37 cellular contexts compared by ENCODE assay signal in genomic region chr22:28637225-28637624, GRCh38.
"Had no signal": no experiment of that assay in that cellular context is flagged by ENCODE, and none has a peak within 500 bp of the region (broad histone marks: within the 10 kb centered on the region; RNA-seq: fewer than 3 reads in every experiment).

No MANE protein-coding gene starts in this region.

- H3K4me3 Mint-ChIP-seq: activated naive CD4-positive, alpha-beta T cell treated with anti-CD3 and anti-CD28 coated beads for 36 hours; activated naive CD4-positive, alpha-beta T cell treated with anti-CD3 and anti-CD28 coated beads, Interleukin-2, amount 10 ng/mL, durations not matched to agents 7 days and 5 days; activated naive CD8-positive, alpha-beta T cell; activated naive CD8-positive, alpha-beta T cell treated with anti-CD3 and anti-CD28 coated beads for 36 hours; activated naive CD8-positive, alpha-beta T cell treated with anti-CD3 and anti-CD28 coated beads, Interleukin-2, amount 10 ng/mL, durations not matched to agents 7 days and 5 days; activated naive CD8-positive, alpha-beta T cell treated with anti-CD3 and anti-CD28 coated beads, Interleukin-2, amount 50 U/mL, for 24 hours; activated T-cell treated with anti-CD3 and anti-CD28 coated beads, Interleukin-2, amount 50 U/mL, for 24 hours; activated T-cell treated with anti-CD3 and anti-CD28 coated beads, Interleukin-2, amount 50 U/mL, for 4 hours; activated T-cell treated with anti-CD3 and anti-CD28 coated beads, Interleukin-2, amount 50 U/mL, for 72 hours; activated T-helper 1 cell treated with anti-CD3 and anti-CD28 coated beads, Interleukin-12 subunit alpha, Interleukin-12 subunit beta, Interleukin-2, Interleukin-4 antibody, amounts not matched to agents 30 ng/mL and 10 ng/mL and 1 ng/mL, durations not matched to agents 14 hours and 24 hours and 36 hours; activated T-helper 17 cell treated with anti-CD3 and anti-CD28 coated beads, Interleukin-2, amount 50 U/mL, for 72 hours; brain; central memory CD8-positive, alpha-beta T cell had no signal

- DNase-seq: activated effector memory CD4-positive, alpha-beta T cell treated with anti-CD3 and anti-CD28 coated beads, Interleukin-2, amount 50 U/mL, for 16 hours; activated effector memory CD4-positive, alpha-beta T cell treated with Interleukin-2 at 50 U/mL for 16 hours; activated gamma-delta T cell; activated gamma-delta T cell treated with Interleukin-2 at 50 U/mL for 16 hours; activated naive CD4-positive, alpha-beta T cell; activated naive CD4-positive, alpha-beta T cell treated with anti-CD3 and anti-CD28 coated beads for 36 hours; activated naive CD4-positive, alpha-beta T cell treated with anti-CD3 and anti-CD28 coated beads, Interleukin-2, amount 10 ng/mL, durations not matched to agents 7 days and 5 days; activated naive CD4-positive, alpha-beta T cell treated with anti-CD3 and anti-CD28 coated beads, Interleukin-2, amount 50 U/mL, for 16 hours; activated naive CD4-positive, alpha-beta T cell treated with Interleukin-2 at 50 U/mL for 16 hours; activated naive CD8-positive, alpha-beta T cell treated with anti-CD3 and anti-CD28 coated beads for 36 hours; activated naive CD8-positive, alpha-beta T cell treated with anti-CD3 and anti-CD28 coated beads, Interleukin-2, amount 10 ng/mL, durations not matched to agents 7 days and 5 days; activated naive CD8-positive, alpha-beta T cell treated with anti-CD3 and anti-CD28 coated beads, Interleukin-2, amount 50 U/mL, for 24 hours; activated T-cell treated with anti-CD3 and anti-CD28 coated beads for 4 hours; activated T-cell treated with anti-CD3 and anti-CD28 coated beads, Interleukin-2, amount 50 U/mL, for 1 hour; activated T-cell treated with anti-CD3 and anti-CD28 coated beads, Interleukin-2, amount 50 U/mL, for 24 hours; activated T-cell treated with anti-CD3 and anti-CD28 coated beads, Interleukin-2, amount 50 U/mL, for 4 hours; activated T-cell treated with anti-CD3 and anti-CD28 coated beads, Interleukin-2, amount 50 U/mL, for 48 hours; activated T-cell treated with anti-CD3 and anti-CD28 coated beads, Interleukin-2, amount 50 U/mL, for 72 hours; adrenal gland; amniotic stem cell; amygdala; anterior cingulate cortex; aorta; body of pancreas; brain microvascular endothelial cell; caudate nucleus; central memory CD4-positive, alpha-beta T cell; cerebellar nuclear complex had no signal

- H3K9me3 ChIP-seq: adrenal gland, ascending aorta, body of pancreas, breast epithelium had no signal

- H3K27me3 Mint-ChIP-seq: brain had no signal

- H3K4me3 ChIP-seq: adrenal gland, ascending aorta, body of pancreas, breast epithelium, cardiac muscle cell had no signal

- H3K27ac Mint-ChIP-seq: activated naive CD4-positive, alpha-beta T cell treated with anti-CD3 and anti-CD28 coated beads for 36 hours; activated naive CD4-positive, alpha-beta T cell treated with anti-CD3 and anti-CD28 coated beads, Interleukin-2, amount 10 ng/mL, durations not matched to agents 7 days and 5 days; activated naive CD8-positive, alpha-beta T cell; activated naive CD8-positive, alpha-beta T cell treated with anti-CD3 and anti-CD28 coated beads for 36 hours; activated naive CD8-positive, alpha-beta T cell treated with anti-CD3 and anti-CD28 coated beads, Interleukin-2, amount 10 ng/mL, durations not matched to agents 7 days and 5 days; activated naive CD8-positive, alpha-beta T cell treated with anti-CD3 and anti-CD28 coated beads, Interleukin-2, amount 50 U/mL, for 24 hours; activated T-cell treated with anti-CD3 and anti-CD28 coated beads, Interleukin-2, amount 50 U/mL, for 24 hours; activated T-cell treated with anti-CD3 and anti-CD28 coated beads, Interleukin-2, amount 50 U/mL, for 72 hours; activated T-helper 1 cell treated with anti-CD3 and anti-CD28 coated beads, Interleukin-12 subunit alpha, Interleukin-12 subunit beta, Interleukin-2, Interleukin-4 antibody, amounts not matched to agents 30 ng/mL and 10 ng/mL and 1 ng/mL, durations not matched to agents 14 hours and 24 hours and 36 hours; activated T-helper 17 cell treated with anti-CD3 and anti-CD28 coated beads, Interleukin-2, amount 50 U/mL, for 72 hours; activated T-helper 2 cell treated with anti-CD3 and anti-CD28 coated beads, Interferon-gamma antibody, Interleukin-2, Interleukin-4, amounts not matched to agents 10 μg/mL and 5 μg/mL and 100 μg/mL, durations not matched to agents 14 hours and 24 hours and 36 hours; brain had no signal

- H3K4me1 ChIP-seq: adrenal gland, ascending aorta, breast epithelium had no signal

- H3K27me3 ChIP-seq: adrenal gland, ascending aorta, body of pancreas, brain microvascular endothelial cell, breast epithelium, cardiac muscle cell had no signal

- H3K36me3 Mint-ChIP-seq: activated naive CD4-positive, alpha-beta T cell treated with anti-CD3 and anti-CD28 coated beads, Interleukin-2, amount 10 ng/mL, durations not matched to agents 7 days and 5 days; activated naive CD8-positive, alpha-beta T cell; activated naive CD8-positive, alpha-beta T cell treated with anti-CD3 and anti-CD28 coated beads for 36 hours; activated naive CD8-positive, alpha-beta T cell treated with anti-CD3 and anti-CD28 coated beads, Interleukin-2, amount 10 ng/mL, durations not matched to agents 7 days and 5 days had no signal

- H3K4me1 Mint-ChIP-seq: activated naive CD4-positive, alpha-beta T cell treated with anti-CD3 and anti-CD28 coated beads, Interleukin-2, amount 10 ng/mL, durations not matched to agents 7 days and 5 days; activated naive CD8-positive, alpha-beta T cell treated with anti-CD3 and anti-CD28 coated beads for 36 hours; activated naive CD8-positive, alpha-beta T cell treated with anti-CD3 and anti-CD28 coated beads, Interleukin-2, amount 10 ng/mL, durations not matched to agents 7 days and 5 days; activated naive CD8-positive, alpha-beta T cell treated with anti-CD3 and anti-CD28 coated beads, Interleukin-2, amount 50 U/mL, for 24 hours; activated T-helper 17 cell treated with anti-CD3 and anti-CD28 coated beads, Interleukin-2, amount 50 U/mL, for 72 hours; brain; central memory CD8-positive, alpha-beta T cell had no signal

- H3K27ac ChIP-seq: adrenal gland, ascending aorta, body of pancreas, brain microvascular endothelial cell, breast epithelium, cardiac muscle cell had no signal

- ATAC-seq: activated naive CD8-positive, alpha-beta T cell treated with anti-CD3 and anti-CD28 coated beads, Interleukin-2, amount 50 U/mL, for 24 hours; activated T-cell treated with anti-CD3 and anti-CD28 coated beads, Interleukin-2, amount 50 U/mL, for 4 hours; activated T-cell treated with anti-CD3 and anti-CD28 coated beads, Interleukin-2, amount 50 U/mL, for 72 hours; activated T-helper 17 cell treated with anti-CD3 and anti-CD28 coated beads, Interleukin-2, amount 50 U/mL, for 72 hours; body of pancreas had no signal

- H3K36me3 ChIP-seq: adrenal gland, ascending aorta, brain microvascular endothelial cell, breast epithelium, cardiac muscle cell had no signal

- H3K9me3 Mint-ChIP-seq: activated naive CD4-positive, alpha-beta T cell treated with anti-CD3 and anti-CD28 coated beads for 36 hours; activated naive CD4-positive, alpha-beta T cell treated with anti-CD3 and anti-CD28 coated beads, Interleukin-2, amount 10 ng/mL, durations not matched to agents 7 days and 5 days; activated naive CD8-positive, alpha-beta T cell treated with anti-CD3 and anti-CD28 coated beads for 36 hours; activated naive CD8-positive, alpha-beta T cell treated with anti-CD3 and anti-CD28 coated beads, Interleukin-2, amount 10 ng/mL, durations not matched to agents 7 days and 5 days; activated naive CD8-positive, alpha-beta T cell treated with anti-CD3 and anti-CD28 coated beads, Interleukin-2, amount 50 U/mL, for 24 hours; activated T-cell treated with anti-CD3 and anti-CD28 coated beads, Interleukin-2, amount 50 U/mL, for 24 hours; activated T-cell treated with anti-CD3 and anti-CD28 coated beads, Interleukin-2, amount 50 U/mL, for 4 hours; activated T-cell treated with anti-CD3 and anti-CD28 coated beads, Interleukin-2, amount 50 U/mL, for 72 hours; activated T-helper 1 cell treated with anti-CD3 and anti-CD28 coated beads, Interleukin-12 subunit alpha, Interleukin-12 subunit beta, Interleukin-2, Interleukin-4 antibody, amounts not matched to agents 30 ng/mL and 10 ng/mL and 1 ng/mL, durations not matched to agents 14 hours and 24 hours and 36 hours; activated T-helper 17 cell treated with anti-CD3 and anti-CD28 coated beads, Interleukin-2, amount 50 U/mL, for 72 hours; activated T-helper 2 cell treated with anti-CD3 and anti-CD28 coated beads, Interferon-gamma antibody, Interleukin-2, Interleukin-4, amounts not matched to agents 10 μg/mL and 5 μg/mL and 100 μg/mL, durations not matched to agents 14 hours and 24 hours and 36 hours; central memory CD8-positive, alpha-beta T cell had no signal
